2 cellular contexts compared by ENCODE assay signal in the genomic region with DNA sequence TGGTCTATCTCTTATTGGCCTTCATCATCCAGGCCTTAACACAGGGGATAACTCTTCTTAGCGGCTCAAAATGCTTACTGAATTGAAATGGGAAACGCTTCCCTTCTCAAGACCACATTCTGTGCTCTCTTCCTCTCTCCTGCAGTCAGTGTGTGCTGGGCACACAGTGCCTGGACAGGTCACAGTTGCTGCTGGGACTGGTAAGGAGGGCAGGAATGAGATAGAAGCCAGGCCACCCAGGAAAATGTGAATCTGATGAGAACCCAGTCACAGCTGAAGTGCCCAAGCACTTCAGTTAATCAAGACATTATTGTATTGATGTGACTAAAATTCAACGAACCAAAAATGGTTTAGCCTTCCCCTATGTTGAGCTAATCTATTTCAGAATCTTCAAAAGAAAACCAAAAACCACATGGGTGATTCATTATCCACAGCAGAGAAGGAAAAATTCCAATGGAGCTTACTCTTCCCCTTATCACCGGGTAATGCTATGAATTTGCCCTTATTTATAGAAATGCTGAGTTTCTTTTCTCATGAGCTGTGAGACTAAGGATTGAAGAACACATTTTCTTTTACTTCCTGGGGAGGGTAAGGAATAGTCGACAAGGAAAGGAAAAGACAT.
TF ChIP-seq lines count a peak whose summit lies in the region.

No MANE protein-coding gene starts in this region.

TF ChIP-seq in GM23338, 12 proteins besides CTCF, POLR2A, EP300 and RAD21:
- TF ChIP-seq POLR2AphosphoS5 (IDR thresholded peaks at IDR 0.05; ENCODE audit: low read depth) = no peak
- TF ChIP-seq ZNF331 (CRISPR knock-in tag; IDR thresholded peaks at IDR 0.05; ENCODE audit: low read depth) = no peak
- TF ChIP-seq EZH2 (IDR thresholded peaks at IDR 0.05; ENCODE audit: low read depth, unreplicated experiment) = no peak

TF ChIP-seq in SK-N-SH treated with all-trans-retinoic acid at 6 μM for 48 hours, 23 proteins besides CTCF, POLR2A, EP300 and RAD21:
- no peak for TF ChIP-seq TOX (CRISPR knock-in tag; IDR thresholded peaks at IDR 0.05; ENCODE audit: borderline replicate concordance)
- TF ChIP-seq ZFP30 (CRISPR knock-in tag; IDR thresholded peaks at IDR 0.05) = no peak
- TF ChIP-seq TCF4 (CRISPR knock-in tag; IDR thresholded peaks at IDR 0.05; ENCODE audit: borderline replicate concordance) = no peak
- peak; percentile 48 for TF ChIP-seq ISL1 (CRISPR knock-in tag; IDR thresholded peaks at IDR 0.05)
- no peak for TF ChIP-seq OSR1 (CRISPR knock-in tag; IDR thresholded peaks at IDR 0.05)
